ENCODE assay signal across 27 cellular contexts in the genomic region with DNA sequence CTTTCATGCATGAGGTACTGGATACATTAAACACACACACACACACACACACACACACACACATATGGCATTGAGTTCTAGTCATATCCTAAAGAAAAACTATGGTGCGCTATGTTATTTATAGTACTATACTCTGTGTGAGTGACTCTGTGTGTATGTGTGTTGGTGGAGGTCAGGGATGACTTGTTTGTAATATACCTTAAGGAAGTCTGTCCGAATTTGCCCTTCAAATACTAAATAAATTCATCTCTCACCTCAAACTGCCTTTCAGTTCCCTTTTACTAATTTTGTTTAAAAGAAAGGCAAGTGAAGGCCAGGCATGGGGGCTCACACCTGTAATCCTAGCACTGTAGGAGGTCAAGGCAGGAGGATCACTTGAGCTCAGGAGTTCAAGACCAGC. TPM values are rescaled to one million over a fixed set of nuclear protein-coding genes. Genes with fewer than 3 reads are reported as not detected.
DNase-seq lines count a peak whose midpoint lies in the region; ATAC-seq, FAIRE-seq and TF ChIP-seq lines count a peak whose summit lies in the region.
"Had no signal": no experiment of that assay in that cellular context is flagged by ENCODE, and none has a peak within 500 bp of the region (broad histone marks: within the 10 kb centered on the region; RNA-seq: fewer than 3 reads in every experiment).

No MANE protein-coding gene starts in this region.

- peaks cover 4 to 5% (median 5%) of the 10 kb centered on the region in 3 donors for H3K27me3 Mint-ChIP-seq in immature natural killer cell (ENCODE audit: low read depth in 3 of 3)
- H3K27me3 Mint-ChIP-seq: CD4-positive, CD25-positive, alpha-beta regulatory T cell; T-cell had no signal

- peak overlapping the region in 2 of 5 donors; percentile 2 to 15 for H3K4me3 Mint-ChIP-seq in immature natural killer cell
- H3K4me3 Mint-ChIP-seq: activated naive CD4-positive, alpha-beta T cell treated with anti-CD3 and anti-CD28 coated beads for 36 hours; activated T-cell treated with anti-CD3 and anti-CD28 coated beads, Interleukin-2, amount 50 U/mL, for 72 hours; dendritic cell treated with granulocyte-macrophage colony-stimulating factor and Interleukin-4, amounts not matched to agents 40 ng/mL and 50 ng/mL, for 4 days; HFFc6; stimulated activated effector memory CD8-positive, alpha-beta T cell treated with anti-CD3 and anti-CD28 coated beads, Interleukin-12 subunit alpha, Interleukin-12 subunit beta, amount 100 ng/mL, for 72 hours; T-cell had no signal

- DNase-seq in GM12891 (ENCODE audit: insufficient read length, low spot score) (no peak), GM19239 (ENCODE audit: insufficient read length, low spot score) (peak; percentile 13), immature natural killer cell (no peak), NCI-H128 (lab: John Stamatoyannopoulos, UW; ENCODE audit: unreplicated experiment) (no peak), SHP77 treated with DMSO at 0.1 percent for 48 hours (lab: John Stamatoyannopoulos, UW) (no peak)
- no peak for DNase-seq in activated CD8-positive, alpha-beta memory T cell treated with anti-CD3 and anti-CD28 coated beads, Interleukin-2, amount 50 U/mL, for 4 hours
- DNase-seq: activated CD4-positive, alpha-beta T cell treated with anti-CD3 and anti-CD28 coated beads for 1 hour; activated CD8-positive, alpha-beta memory T cell treated with anti-CD3 and anti-CD28 coated beads for 24 hours; activated naive CD4-positive, alpha-beta T cell treated with anti-CD3 and anti-CD28 coated beads for 36 hours; activated T-cell treated with anti-CD3 and anti-CD28 coated beads, Interleukin-2, amount 50 U/mL, for 72 hours; CD4-positive, CD25-positive, alpha-beta regulatory T cell; DMS 273 treated with DMSO at 0.1 percent for 48 hours; GF-D8; head of caudate nucleus; HFFc6; mammary epithelial cell; NCI-H1694; SIG-M5; stimulated activated CD4-positive, alpha-beta T cell treated with anti-CD3 and anti-CD28 coated beads, Interleukin-1b, Interleukin-23, amount 100 ng/mL, for 48 hours; T-cell had no signal

- TF ChIP-seq POLR2A in GM12891 (IDR thresholded peaks at IDR 0.05; ENCODE audit: low read depth, low read length), result no peak

- peak; percentile 35 for ATAC-seq in HG03520 (IDR thresholded peaks at IDR 0.05; ENCODE audit: unreplicated experiment)
- ATAC-seq in HG03571 (IDR thresholded peaks at IDR 0.05; ENCODE audit: unreplicated experiment), result no peak
- ATAC-seq: activated T-cell treated with anti-CD3 and anti-CD28 coated beads, Interleukin-2, amount 50 U/mL, for 72 hours; K562; stimulated activated effector memory CD8-positive, alpha-beta T cell treated with anti-CD3 and anti-CD28 coated beads, Interleukin-12 subunit alpha, Interleukin-12 subunit beta, amount 100 ng/mL, for 72 hours; T-cell had no signal

- peaks cover 48 to 49% of the 10 kb centered on the region in 2 donors for H3K4me1 Mint-ChIP-seq in immature natural killer cell

- peak; percentile 74 for FAIRE-seq in GM12891 (lab: Jason Lieb, UNC)
- FAIRE-seq in GM19239 (lab: Jason Lieb, UNC), result no peak
- FAIRE-seq: endothelial cell of umbilical vein, K562, TTC549 had no signal

- no peaks in the 10 kb centered on the region for H3K9me3 Mint-ChIP-seq in immature natural killer cell
- H3K9me3 Mint-ChIP-seq: activated naive CD4-positive, alpha-beta T cell treated with anti-CD3 and anti-CD28 coated beads for 36 hours; activated T-cell treated with anti-CD3 and anti-CD28 coated beads, Interleukin-2, amount 50 U/mL, for 72 hours; CD4-positive, CD25-positive, alpha-beta regulatory T cell; dendritic cell treated with granulocyte-macrophage colony-stimulating factor and Interleukin-4, amounts not matched to agents 40 ng/mL and 50 ng/mL, for 4 days; HFFc6; stimulated activated effector memory CD8-positive, alpha-beta T cell treated with anti-CD3 and anti-CD28 coated beads, Interleukin-12 subunit alpha, Interleukin-12 subunit beta, amount 100 ng/mL, for 72 hours; T-cell had no signal

- H3K27ac Mint-ChIP-seq in immature natural killer cell, result peak overlapping the region in 4 of 6 donors; percentile 24 to 97 (median 30)
- H3K27ac Mint-ChIP-seq: activated naive CD4-positive, alpha-beta T cell treated with anti-CD3 and anti-CD28 coated beads for 36 hours; activated T-cell treated with anti-CD3 and anti-CD28 coated beads, Interleukin-2, amount 50 U/mL, for 72 hours; dendritic cell treated with granulocyte-macrophage colony-stimulating factor and Interleukin-4, amounts not matched to agents 40 ng/mL and 50 ng/mL, for 4 days; HFFc6; stimulated activated effector memory CD8-positive, alpha-beta T cell treated with anti-CD3 and anti-CD28 coated beads, Interleukin-12 subunit alpha, Interleukin-12 subunit beta, amount 100 ng/mL, for 72 hours; T-cell had no signal

- peaks cover 0 to 4% (median 3%) of the 10 kb centered on the region in 3 donors for H3K36me3 Mint-ChIP-seq in immature natural killer cell

TF ChIP-seq in GM12891, 5 proteins besides CTCF, POLR2A, EP300 and RAD21:
- TF ChIP-seq POU2F2 (IDR thresholded peaks at IDR 0.05; ENCODE audit: low read depth, low read length) (no peak), SPI1 (IDR thresholded peaks at IDR 0.05; ENCODE audit: low read depth, low read length) (peak; percentile 90)

RNA-seq across cellular contexts. Expression of gene AKAP5, which starts 2.1 kb away (rescaled TPM):
- 2.3 TPM for polyA plus RNA-seq in GM12891 (2012; ENCODE audit: low read depth, missing spikeins)
- polyA plus RNA-seq in immature natural killer cell, result 1 to 10 TPM; 1.5 to 5.8 (median 4.2) TPM

RNA-seq across cellular contexts. Expression of gene ZBTB25, which starts 40.4 kb away (rescaled TPM):
- 7.4 TPM for polyA plus RNA-seq in GM12891 (2012; ENCODE audit: low read depth, missing spikeins)
- 10 to 100 TPM in 2 of 3 donors, 1 to 10 TPM in 1; 9.9 to 23.1 (median 15.3) TPM for polyA plus RNA-seq in immature natural killer cell

RNA-seq across cellular contexts. Expression of gene ZBTB1, which starts 41.4 kb away (rescaled TPM):
- 33.1 TPM for polyA plus RNA-seq in GM12891 (2012; ENCODE audit: low read depth, missing spikeins)
- polyA plus RNA-seq in immature natural killer cell, result 100 to 1,000 TPM in 1 of 3 donors, 10 to 100 TPM in 2; 53.5 to 123 (median 70.9) TPM
